19 cellular contexts compared by ENCODE assay signal in genomic region chr17:12691173-12691572, GRCh38. TPM values are rescaled to one million over a fixed set of nuclear protein-coding genes. Genes with fewer than 3 reads are reported as not detected.
DNase-seq lines count a peak whose midpoint lies in the region; ATAC-seq and TF ChIP-seq lines count a peak whose summit lies in the region.
"Had no signal": no experiment of that assay in that cellular context is flagged by ENCODE, and none has a peak within 500 bp of the region (broad histone marks: within the 10 kb centered on the region; RNA-seq: fewer than 3 reads in every experiment).

No MANE protein-coding gene starts in this region.

- no peak overlapping the region for H3K27ac ChIP-seq in effector memory CD4-positive, alpha-beta T cell (ENCODE audit: insufficient read depth, low read length, poor library complexity, severe bottlenecking)
- H3K27ac ChIP-seq in mesendoderm (ENCODE audit: low read depth, low read length): no peak overlapping the region

- TF ChIP-seq CTCF in osteocyte (IDR thresholded peaks at IDR 0.05): no peak

- H2AK5ac ChIP-seq in mesendoderm (ENCODE audit: low read length): no peak overlapping the region

- no peak overlapping the region for H4K8ac ChIP-seq in mesendoderm (ENCODE audit: low read depth, low read length)

- H2BK5ac ChIP-seq in mesendoderm (ENCODE audit: low read length): no peak overlapping the region

- H3K79me1 ChIP-seq in mesendoderm (ENCODE audit: low read length): no peaks in the 10 kb centered on the region

- no peak overlapping the region for H2BK120ac ChIP-seq in mesendoderm (ENCODE audit: low read depth, low read length)

- intact Hi-C loops in left cardiac atrium (cut with DNase I) (no loop called here), Right ventricle myocardium inferior (cut with DNase I) (no loop called here)

- no peaks in the 10 kb centered on the region for H3K79me2 ChIP-seq in mesendoderm (ENCODE audit: control insufficient read depth, insufficient read depth, low read length)

- H3K36me3 ChIP-seq in effector memory CD4-positive, alpha-beta T cell (ENCODE audit: control insufficient read depth, insufficient read depth, low read length): no peaks in the 10 kb centered on the region
- H3K36me3 ChIP-seq in mesendoderm (ENCODE audit: control insufficient read depth, insufficient read depth, low read length): no peaks in the 10 kb centered on the region
- H3K36me3 ChIP-seq: HAP-1, upper lobe of left lung had no signal

- H3K4me3 Mint-ChIP-seq in osteocyte (ENCODE audit: unreplicated experiment): no peak overlapping the region
- H3K4me3 Mint-ChIP-seq: activated CD8-positive, alpha-beta T cell treated with anti-CD3 and anti-CD28 coated beads for 36 hours had no signal

- no peaks in the 10 kb centered on the region for H3K9me3 ChIP-seq in effector memory CD4-positive, alpha-beta T cell (ENCODE audit: control insufficient read depth, low read length)
- H3K9me3 ChIP-seq: Caco-2, HAP-1, SK-N-SH, upper lobe of left lung had no signal

- ATAC-seq in left cardiac atrium (peak; percentile 14 to 65), Right ventricle myocardium inferior (no peak)
- ATAC-seq: activated CD8-positive, alpha-beta T cell treated with anti-CD3 and anti-CD28 coated beads for 36 hours had no signal

- no peak overlapping the region for H3K18ac ChIP-seq in mesendoderm (ENCODE audit: low read length)

- no peak overlapping the region for H3K4me3 ChIP-seq in effector memory CD4-positive, alpha-beta T cell (ENCODE audit: insufficient read depth, low read depth, low read length, poor library complexity, severe bottlenecking)
- no peak overlapping the region for H3K4me3 ChIP-seq in mesendoderm (ENCODE audit: low read length)
- H3K4me3 ChIP-seq: HAP-1, upper lobe of left lung had no signal

- H3K36me3 Mint-ChIP-seq in osteocyte (ENCODE audit: unreplicated experiment): no peaks in the 10 kb centered on the region

- no peak overlapping the region for H3K56ac ChIP-seq in mesendoderm (ENCODE audit: low read length)

- H3K9ac ChIP-seq in mesendoderm (ENCODE audit: low read length): no peak overlapping the region
- H3K9ac ChIP-seq: SK-N-SH had no signal

- no peak overlapping the region for H3K23ac ChIP-seq in mesendoderm (ENCODE audit: low read length)

- H3K4me1 Mint-ChIP-seq in osteocyte (ENCODE audit: unreplicated experiment): peaks cover 19% of the 10 kb centered on the region

- no peak for DNase-seq in left cardiac atrium
- DNase-seq in Right ventricle myocardium inferior (ENCODE audit: missing footprints): no peak
- peak; percentile 79 for DNase-seq in fibroblast of gingiva (ENCODE audit: low read depth)
- no peak for DNase-seq in osteocyte (ENCODE audit: extremely low spot score, unreplicated experiment)
- no peak for DNase-seq in COLO829 (ENCODE audit: low spot score)
- DNase-seq in DMS79 (lab: John Stamatoyannopoulos, UW): no peak
- no peak for DNase-seq in effector memory CD4-positive, alpha-beta T cell
- no peak for DNase-seq in mesendoderm
- DNase-seq: activated CD8-positive, alpha-beta T cell treated with anti-CD3 and anti-CD28 coated beads for 36 hours; Caco-2; glutamatergic neuron; kidney; NCI-H510A; SK-N-SH; upper lobe of left lung had no signal

- no peak overlapping the region for H2BK15ac ChIP-seq in mesendoderm (replicated peaks; ENCODE audit: low read depth)

- no peaks in the 10 kb centered on the region for H3K4me1 ChIP-seq in effector memory CD4-positive, alpha-beta T cell (ENCODE audit: control insufficient read depth, insufficient read depth, low read length, poor library complexity, severe bottlenecking)
- H3K4me1 ChIP-seq in mesendoderm (ENCODE audit: control insufficient read depth, low read depth, low read length): no peaks in the 10 kb centered on the region
- H3K4me1 ChIP-seq: Caco-2, HAP-1, upper lobe of left lung had no signal

- H3K27ac Mint-ChIP-seq in osteocyte (ENCODE audit: unreplicated experiment): peak overlapping the region; percentile 58
- H3K27ac Mint-ChIP-seq: activated CD8-positive, alpha-beta T cell treated with anti-CD3 and anti-CD28 coated beads for 36 hours; activated T-helper 2 cell treated with anti-CD3 and anti-CD28 coated beads, Interferon-gamma antibody, Interleukin-2, Interleukin-4, amounts not matched to agents 10 μg/mL and 5 μg/mL and 100 μg/mL, durations not matched to agents 14 hours and 24 hours and 36 hours had no signal

- no peaks in the 10 kb centered on the region for H3K27me3 ChIP-seq in effector memory CD4-positive, alpha-beta T cell (replicated peaks; ENCODE audit: control insufficient read depth, insufficient read depth, low read length, poor library complexity, severe bottlenecking)
- H3K27me3 ChIP-seq in mesendoderm (ENCODE audit: insufficient read depth, low read length, poor library complexity): no peaks in the 10 kb centered on the region
- H3K27me3 ChIP-seq: upper lobe of left lung had no signal

- no peak overlapping the region for H3K4ac ChIP-seq in mesendoderm (ENCODE audit: low read depth, low read length)

- no CpG with 5 or more reads among the region's 6 CpGs for WGBS in mesendoderm (ENCODE audit: extremely low coverage, insufficient coverage, low lambda C conversion rate)

- no peaks in the 10 kb centered on the region for H3K9me3 Mint-ChIP-seq in osteocyte (ENCODE audit: unreplicated experiment)
- H3K9me3 Mint-ChIP-seq: activated CD8-positive, alpha-beta T cell treated with anti-CD3 and anti-CD28 coated beads for 36 hours had no signal

- H3K27me3 Mint-ChIP-seq in osteocyte (ENCODE audit: unreplicated experiment): no peaks in the 10 kb centered on the region
- H3K27me3 Mint-ChIP-seq: activated CD8-positive, alpha-beta T cell treated with anti-CD3 and anti-CD28 coated beads for 36 hours had no signal

- no peak overlapping the region for H4K5ac ChIP-seq in mesendoderm (ENCODE audit: low read length)

- H3K4me2 ChIP-seq in mesendoderm (ENCODE audit: low read length): no peak overlapping the region
- H3K4me2 ChIP-seq: SK-N-SH had no signal

RNA-seq across cellular contexts. Expression of gene MYOCD, which starts 25.5 kb away (rescaled TPM):
- total RNA-seq in left cardiac atrium (10 to 100 TPM; 36.0 to 38.7 TPM), Right ventricle myocardium inferior (37.6 TPM), osteocyte (13.7 and 17.0 TPM in 2 replicates)
- 1.9 TPM for polyA plus RNA-seq in mesendoderm (2013, experiment 1 of 2)
- 1.8 TPM for polyA plus RNA-seq in mesendoderm (2013, experiment 2 of 2)
- total RNA-seq: A673; activated CD8-positive, alpha-beta T cell treated with anti-CD3 and anti-CD28 coated beads for 36 hours; activated T-helper 2 cell treated with anti-CD3 and anti-CD28 coated beads, Interferon-gamma antibody, Interleukin-2, Interleukin-4, amounts not matched to agents 10 μg/mL and 5 μg/mL and 100 μg/mL, durations not matched to agents 14 hours and 24 hours and 36 hours; pulmonary artery endothelial cell had no signal
- polyA plus RNA-seq: SK-N-SH had no signal
